In the genomic region with DNA sequence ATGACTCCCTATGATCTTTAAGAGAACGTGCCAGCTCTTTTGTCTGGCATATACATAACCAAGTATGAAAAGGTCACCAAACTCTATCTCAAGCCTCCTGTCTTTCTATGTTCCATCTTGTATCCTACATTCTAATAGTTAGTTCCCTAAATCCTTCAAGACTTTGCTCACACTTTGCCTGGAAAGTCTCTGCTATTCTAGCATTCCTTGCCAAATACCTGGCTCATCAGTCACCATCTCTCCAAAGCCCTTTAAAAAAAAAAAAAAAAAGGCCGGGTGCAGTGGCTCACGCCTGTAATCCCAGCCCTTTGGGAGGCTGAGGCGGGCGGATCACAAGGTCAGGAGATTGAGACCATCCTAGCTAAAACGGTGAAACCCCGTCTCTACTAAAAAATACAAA, we compare ENCODE assay signal across 21 cellular contexts. TPM values are rescaled to one million over a fixed set of nuclear protein-coding genes. Genes with fewer than 3 reads are reported as not detected.
"Had no signal": no experiment of that assay in that cellular context is flagged by ENCODE, and none has a peak within 500 bp of the region (broad histone marks: within the 10 kb centered on the region; RNA-seq: fewer than 3 reads in every experiment).

No MANE protein-coding gene starts in this region.

RNA-seq across cellular contexts. Expression of a gene that starts 48.8 kb away (rescaled TPM):
- total RNA-seq: dermis microvascular lymphatic vessel endothelial cell; endodermal cell; esophagus mucosa; fibroblast of villous mesenchyme; foreskin keratinocyte; frontal cortex; hepatocyte; kidney epithelial cell; lung microvascular endothelial cell; mesothelial cell of epicardium; myocyte; naive thymus-derived CD8-positive, alpha-beta T cell had no signal
- polyA plus RNA-seq: hepatocyte; immature natural killer cell; naive thymus-derived CD8-positive, alpha-beta T cell had no signal

RNA-seq across cellular contexts. Expression of a gene that starts 56.3 kb away (rescaled TPM):
- total RNA-seq: colonic mucosa, dermis microvascular lymphatic vessel endothelial cell, endodermal cell, esophagus mucosa, foreskin keratinocyte, gastroesophageal sphincter, heart left ventricle, hepatocyte, kidney epithelial cell, left cardiac atrium, left lung, left ventricle myocardium superior, lower lobe of right lung, mesenteric fat pad, mesothelial cell of epicardium, myocyte had no signal
- polyA plus RNA-seq: foreskin keratinocyte; heart left ventricle; hepatocyte; immature natural killer cell; naive thymus-derived CD8-positive, alpha-beta T cell had no signal
